In the genomic region with DNA sequence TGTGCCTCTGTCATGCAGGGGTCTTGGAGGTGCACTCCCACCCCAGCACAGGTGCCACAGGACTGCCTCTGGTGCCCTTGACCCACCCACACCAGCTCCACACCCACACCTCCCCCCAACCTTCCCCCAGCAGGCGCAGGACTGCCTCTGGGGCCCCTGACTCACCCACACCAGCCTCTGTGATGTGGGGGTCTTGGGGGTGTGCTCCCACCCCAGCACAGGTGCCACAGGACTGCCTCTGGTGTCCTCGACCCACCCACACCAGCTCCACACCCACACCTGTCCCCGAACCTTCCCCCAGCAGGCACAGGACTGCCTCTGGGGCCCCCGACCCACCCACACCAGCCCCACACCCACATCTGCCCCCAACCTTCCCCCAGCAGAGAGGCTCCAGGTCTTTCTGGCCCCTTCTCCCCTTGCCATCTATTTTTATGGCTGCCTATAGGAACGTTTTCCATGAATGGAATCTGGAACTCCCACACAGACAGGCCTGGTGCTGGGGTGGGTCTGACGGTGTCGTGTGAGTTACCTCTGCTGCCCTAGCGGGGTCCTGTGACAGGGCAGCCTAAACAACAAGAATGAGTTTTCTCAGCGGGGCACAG, we compare ENCODE assay signal across 25 cellular contexts. TPM values are rescaled to one million over a fixed set of nuclear protein-coding genes. Genes with fewer than 3 reads are reported as not detected.
A peak's percentile ranks its signal among the peaks of the same experiment; 100 is the strongest.
DNase-seq lines count a peak whose midpoint lies in the region; ATAC-seq, FAIRE-seq and TF ChIP-seq lines count a peak whose summit lies in the region.
"Had no signal": no experiment of that assay in that cellular context is flagged by ENCODE, and none has a peak within 500 bp of the region (broad histone marks: within the 10 kb centered on the region; RNA-seq: fewer than 3 reads in every experiment).

No MANE protein-coding gene starts in this region.

- H3K36me3 ChIP-seq in BLaER1 treated with 17β-estradiol and CSF1 and Interleukin-3, amounts not matched to agents 10 nM and 100 nM: no peaks in the 10 kb centered on the region
- H3K36me3 ChIP-seq in NT2/D1 (ENCODE audit: insufficient read depth, insufficient read length, low read length) (no peaks in the 10 kb centered on the region), H1 (ENCODE audit: control insufficient read depth in 2 of 4, insufficient read depth in 4 of 4, low read length in 3 of 4) (no peaks in the 10 kb centered on the region), neuronal stem cell (replicated peaks in 1 of 2; ENCODE audit: control insufficient read depth in 2 of 2, insufficient read depth in 2 of 2, low read length in 2 of 2) (no peaks in the 10 kb centered on the region)
- H3K36me3 ChIP-seq: HAP-1 had no signal

- intact Hi-C loops in CD14-positive monocyte (cut with micrococcal nuclease): no loop called here

- H4K91ac ChIP-seq in H1 (replicated peaks; ENCODE audit: insufficient read length, low read length) (no peak overlapping the region), neuronal stem cell (ENCODE audit: low read depth, low read length, poor library complexity) (no peak overlapping the region)

- peak overlapping the region; percentile 50; the same call in 1 of the 2 replicates for H2BK12ac ChIP-seq in H1 (ENCODE audit: low read depth, low read length)
- H2BK12ac ChIP-seq in neuronal stem cell (ENCODE audit: low read length): no peak overlapping the region

- H4K5ac ChIP-seq in H1 (ENCODE audit: insufficient read length, low read depth, low read length): no peak overlapping the region

- ATAC-seq in HG03378 (IDR thresholded peaks at IDR 0.05; ENCODE audit: unreplicated experiment): no peak
- ATAC-seq: Right ventricle myocardium inferior had no signal

- no peak for TF ChIP-seq POLR2A in H1 (IDR thresholded peaks at IDR 0.05; ENCODE audit: control extremely low read depth in 1 of 2, low read depth in 2 of 2, low read length in 2 of 2)

- H3K4ac ChIP-seq in H1 (replicated peaks; ENCODE audit: insufficient read length, low read depth, low read length) (no peak overlapping the region), neuronal stem cell (ENCODE audit: low read length) (no peak overlapping the region)

- no peak overlapping the region for H3K27ac Mint-ChIP-seq in CD14-positive monocyte

- H3K23me2 ChIP-seq in H1 (ENCODE audit: low read depth, low read length): peaks cover 13% of the 10 kb centered on the region; the same call in 1 of the 2 replicates

- no peak overlapping the region for H3K23ac ChIP-seq in H1 (ENCODE audit: insufficient read length)
- no peak overlapping the region for H3K23ac ChIP-seq in neuronal stem cell (ENCODE audit: low read depth, low read length, poor library complexity)

- H4K20me1 ChIP-seq in BLaER1 treated with 17β-estradiol and CSF1 and Interleukin-3, amounts not matched to agents 10 nM and 100 nM: peaks cover 0 to 65% (median 11%) of the 10 kb centered on the region in 11 experiments; a peak in 10 of 22 replicates
- H4K20me1 ChIP-seq in H1 (replicated peaks in 1 of 2; ENCODE audit: control insufficient read depth in 1 of 2, insufficient read depth in 2 of 2, low read length in 2 of 2): peaks cover 0 to 9% of the 10 kb centered on the region in 2 experiments

- peaks cover 80 to 98% (median 95%) of the 10 kb centered on the region in 3 donors for H3K27me3 Mint-ChIP-seq in CD14-positive monocyte (ENCODE audit: low read depth in 3 of 3)

- H2AFZ ChIP-seq in H1 (ENCODE audit: low read length): no peak overlapping the region
- H2AFZ ChIP-seq in neuronal stem cell (ENCODE audit: low read length): no peak overlapping the region
- H2AFZ ChIP-seq: GM23248 had no signal

- no peak for TF ChIP-seq EP300 in H1 (IDR thresholded peaks at IDR 0.05; ENCODE audit: borderline replicate concordance in 1 of 2, low read depth in 2 of 2, low read length in 2 of 2)

- no peak overlapping the region for H3K4me3 ChIP-seq in BLaER1 treated with 17β-estradiol and CSF1 and Interleukin-3, amounts not matched to agents 10 nM and 100 nM
- H3K4me3 ChIP-seq in NT2/D1 (ENCODE audit: insufficient read length, low read depth) (no peak overlapping the region), H1 (ENCODE audit: extremely low read depth in 1 of 4, insufficient read depth in 2 of 4, low read depth in 3 of 4, low read length in 4 of 4) (no peak overlapping the region), neuronal stem cell (ENCODE audit: low read length in 2 of 2) (no peak overlapping the region)
- H3K4me3 ChIP-seq: GM23248, HAP-1 had no signal

- no peak overlapping the region for H4K8ac ChIP-seq in H1 (ENCODE audit: extremely low read depth, insufficient read depth, low read length)
- no peak overlapping the region for H4K8ac ChIP-seq in neuronal stem cell (ENCODE audit: low read depth, low read length)

- no peak overlapping the region for H3K27ac ChIP-seq in BLaER1 treated with 17β-estradiol and CSF1 and Interleukin-3, amounts not matched to agents 10 nM and 100 nM
- H3K27ac ChIP-seq in H1 (ENCODE audit: low read depth, low read length) (no peak overlapping the region), neuronal stem cell (replicated peaks; ENCODE audit: low read length) (no peak overlapping the region)
- H3K27ac ChIP-seq: GM23248 had no signal

- H3K4me1 Mint-ChIP-seq in CD14-positive monocyte: peaks cover 27% of the 10 kb centered on the region

- POLR2A ChIA-PET in H1 (lab: Charles Lee; ENCODE audit: partially characterized antibody): interaction anchor here (1.2 kb wide), 1 partner anchor 39 kb away, joined by 5 read pairs; no protein-coding TSS in a partner anchor

- H3K27me3 ChIP-seq in BLaER1 treated with 17β-estradiol and CSF1 and Interleukin-3, amounts not matched to agents 10 nM and 100 nM: peaks cover 31 to 70% (median 46%) of the 10 kb centered on the region in 11 experiments
- H3K27me3 ChIP-seq in NT2/D1 (ENCODE audit: insufficient read depth, insufficient read length) (peaks cover 45% of the 10 kb centered on the region), H1 (replicated peaks in 1 of 4; ENCODE audit: control insufficient read depth in 3 of 4, extremely low read depth in 1 of 4, insufficient read depth in 3 of 4, low read length in 3 of 4) (peaks cover 8 to 37% (median 23%) of the 10 kb centered on the region in 4 experiments), neuronal stem cell (ENCODE audit: control insufficient read depth in 3 of 3, insufficient read depth in 3 of 3, low read depth in 1 of 3, low read length in 3 of 3) (peaks cover 14 to 97% (median 38%) of the 10 kb centered on the region in 3 experiments)

- TF ChIP-seq CTCF in H1 (IDR thresholded peaks at IDR 0.05; ENCODE audit: control extremely low read depth in 1 of 3, insufficient read depth in 1 of 3, low read depth in 1 of 3, low read length in 3 of 3) (no peak), CD14-positive monocyte (IDR thresholded peaks at IDR 0.05) (no peak)

- H3K9me3 Mint-ChIP-seq in CD14-positive monocyte: peaks cover 0 to 20% (median 9%) of the 10 kb centered on the region in 7 donors
- H3K9me3 Mint-ChIP-seq: CD4-positive, alpha-beta memory T cell had no signal

- H3K18ac ChIP-seq in H1 (ENCODE audit: extremely low read depth, low read length) (no peak overlapping the region; the same call in 1 of the 2 replicates), neuronal stem cell (ENCODE audit: low read length) (no peak overlapping the region)

- no peak for DNase-seq in NT2/D1 (ENCODE audit: low read depth, low spot score)
- DNase-seq in H1 (ENCODE audit: low read depth in 1 of 2, low spot score in 2 of 2): no peak
- no peak for DNase-seq in neuronal stem cell (ENCODE audit: low spot score)
- DNase-seq in CD14-positive monocyte (ENCODE audit: low spot score): no peak
- no peak for DNase-seq in activated T-cell treated with anti-CD3 and anti-CD28 coated beads for 4 hours
- DNase-seq: Caco-2, DND-41, GM23248, KG1, NCI-H1092, NCI-H146, NCI-H2029, NCI-H345, NCI-H524, NCI-H82, OCI-M1 had no signal

- 75% methylated on average over 7 of the region's 9 CpGs; no CpG with 5 or more reads in 1 of the 2 experiments for WGBS in H1 (ENCODE audit: extremely low coverage in 1 of 2, insufficient coverage in 1 of 2, insufficient read length in 1 of 2, insufficient replicate concordance in 2 of 2, low coverage in 1 of 2, low lambda C conversion rate in 2 of 2, missing lambda C conversion rate in 1 of 2), 2 experiments
- WGBS in neuronal stem cell (ENCODE audit: extremely low coverage in 2 of 2, insufficient read length in 2 of 2, insufficient replicate concordance in 1 of 2), 2 donors: no CpG with 5 or more reads among the region's 9 CpGs

- no peak overlapping the region for H3K56ac ChIP-seq in H1 (replicated peaks; ENCODE audit: insufficient read length, low read depth, low read length)

- FAIRE-seq in H1 (lab: Jason Lieb, UNC): no peak
- FAIRE-seq: A204.1, GM12891 had no signal

- TF ChIP-seq RAD21 in H1 (IDR thresholded peaks at IDR 0.05 in 1 of 2, conservative IDR thresholded peaks at IDR 0.05 in 1 of 2; ENCODE audit: low read depth in 2 of 2, low read length in 2 of 2): no peak

- H3K4me1 ChIP-seq in BLaER1 treated with 17β-estradiol and CSF1 and Interleukin-3, amounts not matched to agents 10 nM and 100 nM: peaks cover 48 to 93% (median 69%) of the 10 kb centered on the region in 10 experiments
- H3K4me1 ChIP-seq in NT2/D1 (ENCODE audit: insufficient read depth, insufficient read length) (peaks cover 34% of the 10 kb centered on the region), H1 (replicated peaks in 1 of 4; ENCODE audit: control insufficient read depth in 3 of 4, insufficient read depth in 4 of 4, low read length in 3 of 4) (peaks cover 2 to 25% (median 19%) of the 10 kb centered on the region in 4 experiments), neuronal stem cell (ENCODE audit: control insufficient read depth in 2 of 2, insufficient read depth in 1 of 2, low read depth in 1 of 2, low read length in 2 of 2) (peaks cover 21% of the 10 kb centered on the region in 2 donors)

- H3K79me1 ChIP-seq in H1 (ENCODE audit: low read depth, low read length): no peaks in the 10 kb centered on the region
- no peaks in the 10 kb centered on the region for H3K79me1 ChIP-seq in neuronal stem cell (ENCODE audit: low read depth, low read length)

- no peak overlapping the region; the same call in 1 of the 2 replicates for H2BK20ac ChIP-seq in H1 (ENCODE audit: low read length)

- H3K9ac ChIP-seq in BLaER1 treated with 17β-estradiol and CSF1 and Interleukin-3, amounts not matched to agents 10 nM and 100 nM: no peak overlapping the region
- H3K9ac ChIP-seq in NT2/D1 (ENCODE audit: insufficient read length, low read depth): peak overlapping the region; percentile 9
- H3K9ac ChIP-seq in H1 (replicated peaks in 1 of 4; ENCODE audit: extremely low read depth in 1 of 4, low read depth in 3 of 4, low read length in 3 of 4): no peak overlapping the region
- peak overlapping the region; percentile 45 for H3K9ac ChIP-seq in neuronal stem cell (ENCODE audit: low read depth, low read length, poor library complexity)
- H3K9ac ChIP-seq: GM23248 had no signal

- H3K9me3 ChIP-seq in BLaER1 treated with 17β-estradiol and CSF1 and Interleukin-3, amounts not matched to agents 10 nM and 100 nM (replicated peaks in 1 of 11): no peaks in the 10 kb centered on the region
- H3K9me3 ChIP-seq in NT2/D1 (ENCODE audit: insufficient read depth, low read length) (no peaks in the 10 kb centered on the region), H1 (ENCODE audit: insufficient read depth in 2 of 2, low read depth in 1 of 2, low read length in 1 of 2) (no peaks in the 10 kb centered on the region), neuronal stem cell (replicated peaks in 1 of 2; ENCODE audit: control insufficient read depth in 2 of 2, insufficient read depth in 1 of 2, low read depth in 1 of 2, low read length in 2 of 2) (peaks cover 0 to 2% of the 10 kb centered on the region in 2 donors)
- H3K9me3 ChIP-seq: Caco-2, HAP-1 had no signal

- H3K36me3 Mint-ChIP-seq in CD14-positive monocyte: no peaks in the 10 kb centered on the region
- H3K36me3 Mint-ChIP-seq: CD4-positive, alpha-beta memory T cell had no signal

- H3K79me2 ChIP-seq in H1 (ENCODE audit: control insufficient read depth in 1 of 2, insufficient read depth in 2 of 2, low read length in 2 of 2): no peaks in the 10 kb centered on the region

- no peak overlapping the region for H2BK120ac ChIP-seq in H1 (replicated peaks; ENCODE audit: low read depth, low read length)
- peak overlapping the region; percentile 68 for H2BK120ac ChIP-seq in neuronal stem cell (ENCODE audit: low read depth, low read length)

- CTCF ChIA-PET in H1 (lab: Charles Lee; ENCODE audit: partially characterized antibody): interaction anchor here (1.1 to 1.5 kb wide), 3 partner anchors 40 to 57 kb away, joined by 3 read pairs; no protein-coding TSS in a partner anchor

- peak overlapping the region in 7 of 11 experiments; percentile 78 to 96 (median 93); a peak in 10 of 22 replicates for H3K4me2 ChIP-seq in BLaER1 treated with 17β-estradiol and CSF1 and Interleukin-3, amounts not matched to agents 10 nM and 100 nM
- H3K4me2 ChIP-seq in H1 (ENCODE audit: insufficient read depth in 1 of 2, low read depth in 2 of 2, low read length in 2 of 2): no peak overlapping the region
- H3K4me2 ChIP-seq in neuronal stem cell (ENCODE audit: insufficient read depth, low read length, poor library complexity, severe bottlenecking): no peak overlapping the region

- H2BK5ac ChIP-seq in H1 (ENCODE audit: low read depth, low read length) (no peak overlapping the region; the same call in 1 of the 2 replicates), neuronal stem cell (ENCODE audit: low read length) (no peak overlapping the region)

- peak overlapping the region in 1 of 2 donors; percentile 48 for H3K4me3 Mint-ChIP-seq in CD14-positive monocyte

- H3K14ac ChIP-seq in H1 (ENCODE audit: insufficient read length) (no peak overlapping the region), neuronal stem cell (ENCODE audit: low read length) (no peak overlapping the region)

- no peak overlapping the region for H2AK5ac ChIP-seq in H1 (ENCODE audit: low read depth, low read length)
- H2AK5ac ChIP-seq in neuronal stem cell (ENCODE audit: low read depth, low read length): peak overlapping the region; percentile 60

- H2BK15ac ChIP-seq in H1 (ENCODE audit: low read length) (no peak overlapping the region), neuronal stem cell (ENCODE audit: low read length) (peak overlapping the region; percentile 55)

RNA-seq across cellular contexts. Expression of gene SLC17A9, which starts 23.4 kb away (rescaled TPM):
- 31.1 and 35.2 TPM in 2 replicates for total RNA-seq in H1 (2021; fragmentation: NEBNext Ultra II Directional; extraction: Animal tissue kit (Norgen Biotek cat#: 25700))
- 23.5 and 39.6 TPM in 2 replicates for polyA plus RNA-seq in H1 (2011; rRNA removed)
- polyA plus RNA-seq in H1 (2011; cell fraction: cytosol; rRNA removed): 26.0 TPM
- 178 TPM for polyA plus RNA-seq in H1 (2011; cell fraction: nucleus; rRNA removed)
- polyA plus RNA-seq in H1 (2012, experiment 1 of 2): 15.9 to 29.2 TPM (median 25.3 TPM) in 4 replicates
- 17.4 TPM for polyA plus RNA-seq in H1 (2012, experiment 2 of 2)
- polyA plus RNA-seq in H1 (2013, experiment 1 of 2): 44.3 TPM
- 44.7 TPM for polyA plus RNA-seq in H1 (2013, experiment 2 of 2)
- polyA minus RNA-seq in H1 (2011; rRNA and poly(A)+ RNA removed): 6.0 and 6.5 TPM in 2 replicates
- 10.4 TPM for polyA minus RNA-seq in H1 (2011; cell fraction: cytosol; rRNA and poly(A)+ RNA removed)
- polyA minus RNA-seq in H1 (2011; cell fraction: nucleus; rRNA and poly(A)+ RNA removed): 14.7 TPM
- polyA plus RNA-seq in neuronal stem cell (2013, experiment 1 of 2): 1.6 TPM
- polyA plus RNA-seq in neuronal stem cell (2013, experiment 2 of 2): 1.9 TPM
- under 1 TPM; 0.81 to 0.82 TPM for polyA plus RNA-seq in CD14-positive monocyte
- total RNA-seq: HT1080, SK-MEL-5 had no signal

RNA-seq across cellular contexts. Expression of gene BHLHE23, which starts 30.9 kb away (rescaled TPM):
- 0.38 and 0.47 TPM in 2 replicates for total RNA-seq in H1 (2021; fragmentation: NEBNext Ultra II Directional; extraction: Animal tissue kit (Norgen Biotek cat#: 25700))
- polyA plus RNA-seq in H1 (2011; rRNA removed): 0.36 TPM in 1 of 2 replicates, not detected in the other
- polyA plus RNA-seq in H1 (2011; cell fraction: cytosol; rRNA removed): 0.14 TPM
- polyA plus RNA-seq in H1 (2011; cell fraction: nucleus; rRNA removed): 0.13 TPM
- not detected in 4 replicates for polyA plus RNA-seq in H1 (2012, experiment 1 of 2)
- polyA plus RNA-seq in H1 (2012, experiment 2 of 2): not detected
- polyA plus RNA-seq in H1 (2013, experiment 1 of 2): 0.04 TPM
- polyA plus RNA-seq in H1 (2013, experiment 2 of 2): 0.09 TPM
- polyA minus RNA-seq in H1 (2011; rRNA and poly(A)+ RNA removed): not detected in 2 replicates
- 1.0 TPM for polyA minus RNA-seq in H1 (2011; cell fraction: cytosol; rRNA and poly(A)+ RNA removed)
- 0.80 TPM for polyA minus RNA-seq in H1 (2011; cell fraction: nucleus; rRNA and poly(A)+ RNA removed)
- not detected for polyA plus RNA-seq in neuronal stem cell (2013, experiment 1 of 2)
- not detected for polyA plus RNA-seq in neuronal stem cell (2013, experiment 2 of 2)
- polyA plus RNA-seq in CD14-positive monocyte: not detected
- total RNA-seq: CD4-positive, alpha-beta memory T cell; GM23248; HT1080; Right ventricle myocardium inferior; SK-MEL-5 had no signal
- polyA plus RNA-seq: CD4-positive, alpha-beta memory T cell; GM23248 had no signal

RNA-seq across cellular contexts. Expression of gene GID8, which starts 38.0 kb away (rescaled TPM):
- total RNA-seq in H1 (2021; fragmentation: NEBNext Ultra II Directional; extraction: Animal tissue kit (Norgen Biotek cat#: 25700)): 72.9 and 73.1 TPM in 2 replicates
- 39.7 and 40.7 TPM in 2 replicates for polyA plus RNA-seq in H1 (2011; rRNA removed)
- 44.1 TPM for polyA plus RNA-seq in H1 (2011; cell fraction: cytosol; rRNA removed)
- polyA plus RNA-seq in H1 (2011; cell fraction: nucleus; rRNA removed): 33.3 TPM
- 43.9 to 48.5 TPM (median 46.8 TPM) in 4 replicates for polyA plus RNA-seq in H1 (2012, experiment 1 of 2)
- 28.5 TPM for polyA plus RNA-seq in H1 (2012, experiment 2 of 2)
- 46.0 TPM for polyA plus RNA-seq in H1 (2013, experiment 1 of 2)
- 45.2 TPM for polyA plus RNA-seq in H1 (2013, experiment 2 of 2)
- 51.3 and 52.9 TPM in 2 replicates for polyA minus RNA-seq in H1 (2011; rRNA and poly(A)+ RNA removed)
- 29.9 TPM for polyA minus RNA-seq in H1 (2011; cell fraction: cytosol; rRNA and poly(A)+ RNA removed)
- 23.9 TPM for polyA minus RNA-seq in H1 (2011; cell fraction: nucleus; rRNA and poly(A)+ RNA removed)
- 34.3 TPM for polyA plus RNA-seq in neuronal stem cell (2013, experiment 1 of 2)
- polyA plus RNA-seq in neuronal stem cell (2013, experiment 2 of 2): 35.7 TPM
- polyA plus RNA-seq in CD14-positive monocyte: 10 to 100 TPM; 12.4 to 12.7 TPM

RNA-seq across cellular contexts. Expression of gene DIDO1, which starts 49.6 kb away (rescaled TPM):
- 82.8 and 83.2 TPM in 2 replicates for total RNA-seq in H1 (2021; fragmentation: NEBNext Ultra II Directional; extraction: Animal tissue kit (Norgen Biotek cat#: 25700))
- polyA plus RNA-seq in H1 (2011; rRNA removed): 53.6 and 58.8 TPM in 2 replicates
- polyA plus RNA-seq in H1 (2011; cell fraction: cytosol; rRNA removed): 66.3 TPM
- 116 TPM for polyA plus RNA-seq in H1 (2011; cell fraction: nucleus; rRNA removed)
- 47.3 to 53.1 TPM (median 49.3 TPM) in 4 replicates for polyA plus RNA-seq in H1 (2012, experiment 1 of 2)
- polyA plus RNA-seq in H1 (2012, experiment 2 of 2): 13.9 TPM
- polyA plus RNA-seq in H1 (2013, experiment 1 of 2): 63.3 TPM
- polyA plus RNA-seq in H1 (2013, experiment 2 of 2): 61.2 TPM
- 46.3 and 51.4 TPM in 2 replicates for polyA minus RNA-seq in H1 (2011; rRNA and poly(A)+ RNA removed)
- 31.8 TPM for polyA minus RNA-seq in H1 (2011; cell fraction: cytosol; rRNA and poly(A)+ RNA removed)
- polyA minus RNA-seq in H1 (2011; cell fraction: nucleus; rRNA and poly(A)+ RNA removed): 65.1 TPM
- 50.1 TPM for polyA plus RNA-seq in neuronal stem cell (2013, experiment 1 of 2)
- polyA plus RNA-seq in neuronal stem cell (2013, experiment 2 of 2): 49.8 TPM
- 10 to 100 TPM in 1 of 2 donors, 1 to 10 TPM in 1; 8.5 to 12.9 TPM for polyA plus RNA-seq in CD14-positive monocyte

Comparison
In these comparisons a context has a peak if more than half of its experiments do, and no peak if none do; other contexts are left out.
1. H3K4me2 ChIP-seq: peak in BLaER1 treated with 17β-estradiol and CSF1 and Interleukin-3, amounts not matched to agents 10 nM and 100 nM (7 of 11); none in H1 (0 of 2) and neuronal stem cell (single experiment).
2. H3K9ac ChIP-seq: peak in NT2/D1 (single experiment) and neuronal stem cell (single experiment); none in BLaER1 treated with 17β-estradiol and CSF1 and Interleukin-3, amounts not matched to agents 10 nM and 100 nM (0 of 11) and H1 (0 of 4).
3. RNA of gene SLC17A9, which starts 23.4 kb away (polyA plus RNA-seq): 15.9 to 178 TPM in H1; 0.81 to 0.82 TPM in CD14-positive monocyte; every median in the first group is over 4 times any median in the second.